24 cellular contexts compared by ENCODE assay signal in genomic region chr10:63477927-63478326, GRCh38.
"Had no signal": no experiment of that assay in that cellular context is flagged by ENCODE, and none has a peak within 500 bp of the region (broad histone marks: within the 10 kb centered on the region; RNA-seq: fewer than 3 reads in every experiment).

No MANE protein-coding gene starts in this region.

- DNase-seq: activated CD4-positive, alpha-beta T cell treated with anti-CD3 and anti-CD28 coated beads, Interleukin-2, amount 50 U/mL, for 1 hour; activated CD4-positive, CD25-positive, alpha-beta regulatory T cell treated with anti-CD3 and anti-CD28 coated beads, Interleukin-2, amount 50 U/mL, for 72 hours; activated CD8-positive, alpha-beta T cell treated with anti-CD3 and anti-CD28 coated beads for 36 hours; activated naive CD8-positive, alpha-beta T cell treated with anti-CD3 and anti-CD28 coated beads, Interleukin-2, amount 50 U/mL, for 24 hours; activated T-cell treated with anti-CD3 and anti-CD28 coated beads, Interleukin-2, amount 50 U/mL, for 4 hours; amygdala; central memory CD4-positive, alpha-beta T cell; left cardiac atrium; mammary epithelial cell; naive B cell; nephron progenitor cell; retina; sigmoid colon; small intestine; stimulated activated CD4-positive, alpha-beta T cell treated with anti-CD3 and anti-CD28 coated beads, Interleukin-4, amount 100 ng/mL, for 24 hours; T-helper 2 cell; trophoblast cell had no signal

- H3K9me3 ChIP-seq: neutrophil, sigmoid colon, thoracic aorta had no signal

- ATAC-seq: activated CD8-positive, alpha-beta T cell treated with anti-CD3 and anti-CD28 coated beads for 36 hours; activated naive CD8-positive, alpha-beta T cell treated with anti-CD3 and anti-CD28 coated beads, Interleukin-2, amount 50 U/mL, for 24 hours; activated T-cell treated with anti-CD3 and anti-CD28 coated beads, Interleukin-2, amount 50 U/mL, for 4 hours; left cardiac atrium; stimulated activated effector memory CD8-positive, alpha-beta T cell treated with anti-CD3 and anti-CD28 coated beads, Interleukin-12 subunit alpha, Interleukin-12 subunit beta, amount 100 ng/mL, for 72 hours had no signal

- H3K36me3 ChIP-seq: neutrophil, sigmoid colon, thoracic aorta had no signal

- FAIRE-seq: frontal cortex, keratinocyte, small intestine, urothelium cell line had no signal

- H3K27ac ChIP-seq: neutrophil, sigmoid colon, thoracic aorta, VCaP had no signal

- H3K4me3 ChIP-seq: sigmoid colon, thoracic aorta had no signal

- H3K27me3 ChIP-seq: neutrophil, sigmoid colon had no signal
